In the genomic region with DNA sequence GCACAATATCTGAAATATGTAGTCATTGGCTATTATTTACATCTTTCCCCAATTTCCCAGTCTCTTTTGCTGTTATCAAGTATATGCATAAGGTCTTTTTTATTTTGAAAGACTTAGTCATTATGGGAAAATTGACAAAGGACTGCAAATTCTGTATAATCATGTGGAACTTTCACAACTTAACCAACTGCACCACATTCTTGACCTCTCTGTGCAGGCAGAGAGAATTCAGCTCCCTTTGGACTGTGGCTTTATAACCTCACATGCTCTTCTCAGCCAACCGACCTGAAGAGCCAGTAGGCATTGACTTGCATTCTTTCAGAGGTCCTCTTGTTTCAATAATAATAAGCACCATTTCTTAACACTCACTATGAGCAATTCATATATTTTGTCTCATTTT, we compare ENCODE assay signal across 30 cellular contexts.
"Had no signal": no experiment of that assay in that cellular context is flagged by ENCODE, and none has a peak within 500 bp of the region (broad histone marks: within the 10 kb centered on the region; RNA-seq: fewer than 3 reads in every experiment).

No MANE protein-coding gene starts in this region.

- H3K27ac ChIP-seq: colonic mucosa, hepatocyte, neutrophil, thoracic aorta, upper lobe of left lung, WERI-Rb-1 had no signal

- H3K9me3 Mint-ChIP-seq: activated CD4-positive, alpha-beta memory T cell treated with anti-CD3 and anti-CD28 coated beads for 36 hours; activated T-cell treated with anti-CD3 and anti-CD28 coated beads, Interleukin-2, amount 50 U/mL, for 24 hours; naive B cell; nephron progenitor cell; stimulated activated effector memory CD8-positive, alpha-beta T cell treated with anti-CD3 and anti-CD28 coated beads, Interleukin-12 subunit alpha, Interleukin-12 subunit beta, amount 100 ng/mL, for 72 hours; stimulated activated naive CD8-positive, alpha-beta T cell treated with anti-CD3 and anti-CD28 coated beads, Interleukin-15, Interleukin-2, amounts not matched to agents 100 ng/mL and 50 ng/mL, for 24 hours had no signal

- H3K4me1 ChIP-seq: colonic mucosa had no signal

- H3K36me3 Mint-ChIP-seq: activated CD4-positive, alpha-beta memory T cell treated with anti-CD3 and anti-CD28 coated beads for 36 hours; naive B cell; stimulated activated effector memory CD8-positive, alpha-beta T cell treated with anti-CD3 and anti-CD28 coated beads, Interleukin-12 subunit alpha, Interleukin-12 subunit beta, amount 100 ng/mL, for 72 hours had no signal

- FAIRE-seq: frontal cortex, kidney, small intestine had no signal

- H3K4me1 Mint-ChIP-seq: stimulated activated effector memory CD8-positive, alpha-beta T cell treated with anti-CD3 and anti-CD28 coated beads, Interleukin-12 subunit alpha, Interleukin-12 subunit beta, amount 100 ng/mL, for 72 hours had no signal

- H3K27ac Mint-ChIP-seq: activated CD4-positive, alpha-beta memory T cell treated with anti-CD3 and anti-CD28 coated beads for 36 hours; activated T-cell treated with anti-CD3 and anti-CD28 coated beads, Interleukin-2, amount 50 U/mL, for 24 hours; nephron progenitor cell; stimulated activated effector memory CD8-positive, alpha-beta T cell treated with anti-CD3 and anti-CD28 coated beads, Interleukin-12 subunit alpha, Interleukin-12 subunit beta, amount 100 ng/mL, for 72 hours; stimulated activated naive CD8-positive, alpha-beta T cell treated with anti-CD3 and anti-CD28 coated beads, Interleukin-15, Interleukin-2, amounts not matched to agents 100 ng/mL and 50 ng/mL, for 24 hours; T-helper 17 cell had no signal

- H3K79me2 ChIP-seq: hepatocyte had no signal

- H3K9me3 ChIP-seq: colonic mucosa, neutrophil, thoracic aorta, upper lobe of left lung had no signal

- ATAC-seq: activated CD4-positive, CD25-positive, alpha-beta regulatory T cell treated with anti-CD3 and anti-CD28 coated beads, Interleukin-2, amount 50 U/mL, for 24 hours; left colon; sciatic nerve; stimulated activated effector memory CD8-positive, alpha-beta T cell treated with anti-CD3 and anti-CD28 coated beads, Interleukin-12 subunit alpha, Interleukin-12 subunit beta, amount 100 ng/mL, for 72 hours; T-helper 17 cell had no signal

- H3K4me2 ChIP-seq: hepatocyte had no signal

- H3K36me3 ChIP-seq: colonic mucosa, neutrophil, thoracic aorta, upper lobe of left lung, WERI-Rb-1 had no signal

- H3K4me3 ChIP-seq: colonic mucosa, hepatocyte, thoracic aorta, upper lobe of left lung had no signal

- H3K4me3 Mint-ChIP-seq: activated CD4-positive, alpha-beta memory T cell treated with anti-CD3 and anti-CD28 coated beads for 36 hours; activated T-cell treated with anti-CD3 and anti-CD28 coated beads, Interleukin-2, amount 50 U/mL, for 24 hours; nephron progenitor cell; stimulated activated effector memory CD8-positive, alpha-beta T cell treated with anti-CD3 and anti-CD28 coated beads, Interleukin-12 subunit alpha, Interleukin-12 subunit beta, amount 100 ng/mL, for 72 hours; stimulated activated naive CD8-positive, alpha-beta T cell treated with anti-CD3 and anti-CD28 coated beads, Interleukin-15, Interleukin-2, amounts not matched to agents 100 ng/mL and 50 ng/mL, for 24 hours; T-helper 17 cell had no signal

- H2AFZ ChIP-seq: hepatocyte had no signal

- DNase-seq: activated CD4-positive, alpha-beta memory T cell treated with anti-CD3 and anti-CD28 coated beads for 36 hours; activated CD4-positive, alpha-beta T cell treated with anti-CD3 and anti-CD28 coated beads for 48 hours; activated CD8-positive, alpha-beta memory T cell treated with anti-CD3 and anti-CD28 coated beads, Interleukin-2, amount 50 U/mL, for 48 hours; activated gamma-delta T cell; activated naive CD4-positive, alpha-beta T cell treated with anti-CD3 and anti-CD28 coated beads, Interleukin-2, amount 50 U/mL, for 16 hours; activated T-cell treated with anti-CD3 and anti-CD28 coated beads, Interleukin-2, amount 50 U/mL, for 24 hours; colonic mucosa; effector CD8-positive, alpha-beta T cell; erythroblast; glutamatergic neuron; kidney; left colon; mammary epithelial cell; naive B cell; nephron progenitor cell; retina; small intestine; stimulated activated CD4-positive, alpha-beta T cell treated with anti-CD3 and anti-CD28 coated beads, Interleukin-4, amount 100 ng/mL, for 24 hours; T-helper 17 cell; T1000; upper lobe of left lung; WERI-Rb-1 had no signal

- H3K27me3 Mint-ChIP-seq: activated CD4-positive, alpha-beta memory T cell treated with anti-CD3 and anti-CD28 coated beads for 36 hours; activated T-cell treated with anti-CD3 and anti-CD28 coated beads, Interleukin-2, amount 50 U/mL, for 24 hours; naive B cell; stimulated activated naive CD8-positive, alpha-beta T cell treated with anti-CD3 and anti-CD28 coated beads, Interleukin-15, Interleukin-2, amounts not matched to agents 100 ng/mL and 50 ng/mL, for 24 hours had no signal

- H3K27me3 ChIP-seq: colonic mucosa, hepatocyte, neutrophil, upper lobe of left lung had no signal
